In the genomic region with DNA sequence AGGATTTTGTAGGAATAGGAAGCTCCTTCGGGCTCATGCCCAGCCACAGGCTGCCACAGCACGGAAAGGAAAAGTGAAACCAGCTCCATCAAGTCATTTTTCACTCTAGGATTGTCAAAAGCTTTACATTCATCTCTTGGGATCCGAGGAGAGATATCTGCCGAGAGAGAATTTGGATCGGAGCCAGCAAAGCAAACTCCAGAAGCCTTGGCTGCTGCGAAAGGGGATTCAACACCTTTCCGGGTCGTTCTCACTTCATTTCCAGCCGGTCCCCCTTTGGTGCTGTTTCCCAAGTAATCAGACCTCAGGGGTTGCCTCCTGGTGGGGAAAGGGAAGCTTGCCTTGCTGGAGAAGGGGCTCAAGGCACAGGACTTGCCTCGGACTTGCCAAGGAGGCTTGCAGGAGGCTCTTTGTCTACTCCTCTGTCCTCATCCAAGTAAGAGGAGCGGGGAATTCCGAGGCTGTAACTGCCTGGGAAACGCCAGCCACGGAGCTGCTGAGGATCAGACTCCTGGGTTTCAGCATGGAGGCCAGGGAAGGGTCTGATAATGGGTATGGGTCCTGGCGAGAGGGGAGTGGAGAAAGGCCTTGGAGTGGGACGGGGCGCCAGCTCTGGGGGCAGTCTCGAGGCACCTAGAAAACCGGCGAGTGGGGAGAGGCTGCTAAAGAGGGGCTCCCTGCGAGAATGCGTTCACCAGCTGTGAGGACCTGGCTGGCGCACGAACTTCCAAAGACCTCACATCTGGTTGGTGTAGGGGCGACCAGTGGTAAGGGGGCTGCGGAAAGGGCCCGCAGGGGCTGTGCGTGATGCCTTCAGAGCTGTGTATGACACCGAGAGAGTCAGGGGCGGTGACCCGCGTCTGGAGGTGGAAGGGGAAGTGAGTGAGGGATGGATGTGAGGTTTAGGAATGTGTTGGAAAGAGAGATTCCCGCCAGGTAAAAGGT, we compare ENCODE assay signal across 7 cellular contexts. TPM values are rescaled to one million over a fixed set of nuclear protein-coding genes. Genes with fewer than 3 reads are reported as not detected.
DNase-seq lines count a peak whose midpoint lies in the region; ATAC-seq and FAIRE-seq lines count a peak whose summit lies in the region.

No MANE protein-coding gene starts in this region.

- peak overlapping the region; percentile 61 for H3K27ac Mint-ChIP-seq in activated T-helper 2 cell treated with anti-CD3 and anti-CD28 coated beads, Interferon-gamma antibody, Interleukin-2, Interleukin-4, amounts not matched to agents 10 μg/mL and 5 μg/mL and 100 μg/mL, durations not matched to agents 14 hours and 24 hours and 36 hours

- no peaks in the 10 kb centered on the region for H3K36me3 ChIP-seq in neuron (ENCODE audit: insufficient read depth, low read length)

- intact Hi-C loops in activated T-helper 2 cell treated with anti-CD3 and anti-CD28 coated beads, Interferon-gamma antibody, Interleukin-2, Interleukin-4, amounts not matched to agents 10 μg/mL and 5 μg/mL and 100 μg/mL, durations not matched to agents 14 hours and 24 hours and 36 hours (cut with micrococcal nuclease): no loop called here

- H3K4me3 ChIP-seq in neuron (ENCODE audit: low read length): peak overlapping the region; percentile 27

- peak overlapping the region; percentile 90 for H3K4me3 Mint-ChIP-seq in activated T-helper 2 cell treated with anti-CD3 and anti-CD28 coated beads, Interferon-gamma antibody, Interleukin-2, Interleukin-4, amounts not matched to agents 10 μg/mL and 5 μg/mL and 100 μg/mL, durations not matched to agents 14 hours and 24 hours and 36 hours (ENCODE audit: low read depth)

- no peaks in the 10 kb centered on the region for H3K9me3 Mint-ChIP-seq in activated T-helper 2 cell treated with anti-CD3 and anti-CD28 coated beads, Interferon-gamma antibody, Interleukin-2, Interleukin-4, amounts not matched to agents 10 μg/mL and 5 μg/mL and 100 μg/mL, durations not matched to agents 14 hours and 24 hours and 36 hours

- peaks cover 37% of the 10 kb centered on the region for H3K4me1 Mint-ChIP-seq in activated T-helper 2 cell treated with anti-CD3 and anti-CD28 coated beads, Interferon-gamma antibody, Interleukin-2, Interleukin-4, amounts not matched to agents 10 μg/mL and 5 μg/mL and 100 μg/mL, durations not matched to agents 14 hours and 24 hours and 36 hours (ENCODE audit: low read depth)

- H3K27me3 ChIP-seq in neuron (ENCODE audit: insufficient read depth, low read length): peaks cover 62% of the 10 kb centered on the region

- FAIRE-seq in frontal cortex (lab: Jason Lieb, UNC): no peak

- peaks cover 1% of the 10 kb centered on the region for H3K9me3 ChIP-seq in neuron (ENCODE audit: low read length)

- peaks cover 18% of the 10 kb centered on the region for H3K4me1 ChIP-seq in neuron (ENCODE audit: insufficient read depth, low read length)

- H3K27me3 Mint-ChIP-seq in activated T-helper 2 cell treated with anti-CD3 and anti-CD28 coated beads, Interferon-gamma antibody, Interleukin-2, Interleukin-4, amounts not matched to agents 10 μg/mL and 5 μg/mL and 100 μg/mL, durations not matched to agents 14 hours and 24 hours and 36 hours (ENCODE audit: low read depth): peaks cover 53% of the 10 kb centered on the region

- peaks cover 3% of the 10 kb centered on the region for H3K36me3 Mint-ChIP-seq in activated T-helper 2 cell treated with anti-CD3 and anti-CD28 coated beads, Interferon-gamma antibody, Interleukin-2, Interleukin-4, amounts not matched to agents 10 μg/mL and 5 μg/mL and 100 μg/mL, durations not matched to agents 14 hours and 24 hours and 36 hours (ENCODE audit: low read depth)

- DNase-seq in GM04504 (ENCODE audit: low read depth) (peak; percentile 21), NCI-H187 treated with DMSO at 0.1 percent for 48 hours (lab: John Stamatoyannopoulos, UW) (peak; percentile 30), frontal cortex (ENCODE audit: low spot score in 2 of 2) (peak; percentile 40 to 50), GOT3 (lab: John Stamatoyannopoulos, UW) (no peak)
- DNase-seq in activated T-helper 2 cell treated with anti-CD3 and anti-CD28 coated beads, Interferon-gamma antibody, Interleukin-2, Interleukin-4, amounts not matched to agents 10 μg/mL and 5 μg/mL and 100 μg/mL, durations not matched to agents 14 hours and 24 hours and 36 hours (ENCODE audit: low spot score): no peak

- ATAC-seq in GM19467 (IDR thresholded peaks at IDR 0.05; ENCODE audit: unreplicated experiment): no peak

- H2AFZ ChIP-seq in neuron (ENCODE audit: low read depth, low read length): peak overlapping the region; percentile 34

RNA-seq across cellular contexts. Expression of gene ETV7, which starts 0.7 kb away (rescaled TPM):
- 0.51 and 0.57 TPM in 2 replicates for total RNA-seq in activated T-helper 2 cell treated with anti-CD3 and anti-CD28 coated beads, Interferon-gamma antibody, Interleukin-2, Interleukin-4, amounts not matched to agents 10 μg/mL and 5 μg/mL and 100 μg/mL, durations not matched to agents 14 hours and 24 hours and 36 hours
- total RNA-seq in frontal cortex: not detected

RNA-seq across cellular contexts. Expression of gene BNIP5, which starts 50.1 kb away (rescaled TPM):
- total RNA-seq in activated T-helper 2 cell treated with anti-CD3 and anti-CD28 coated beads, Interferon-gamma antibody, Interleukin-2, Interleukin-4, amounts not matched to agents 10 μg/mL and 5 μg/mL and 100 μg/mL, durations not matched to agents 14 hours and 24 hours and 36 hours: not detected in 2 replicates
- under 0.01 TPM for total RNA-seq in frontal cortex

RNA-seq across cellular contexts. Expression of gene PXT1, which starts 55.9 kb away (rescaled TPM):
- total RNA-seq in activated T-helper 2 cell treated with anti-CD3 and anti-CD28 coated beads, Interferon-gamma antibody, Interleukin-2, Interleukin-4, amounts not matched to agents 10 μg/mL and 5 μg/mL and 100 μg/mL, durations not matched to agents 14 hours and 24 hours and 36 hours: 0.14 and 0.27 TPM in 2 replicates
- total RNA-seq in frontal cortex: not detected

RNA-seq across cellular contexts. Expression of gene KCTD20, which starts 56.0 kb away (rescaled TPM):
- 51.1 and 54.8 TPM in 2 replicates for total RNA-seq in activated T-helper 2 cell treated with anti-CD3 and anti-CD28 coated beads, Interferon-gamma antibody, Interleukin-2, Interleukin-4, amounts not matched to agents 10 μg/mL and 5 μg/mL and 100 μg/mL, durations not matched to agents 14 hours and 24 hours and 36 hours
- 68.1 TPM for total RNA-seq in frontal cortex

Comparison
In these comparisons a context has a peak if more than half of its experiments do, and no peak if none do; other contexts are left out.
1. DNase-seq: peak in GM04504 (single experiment), NCI-H187 treated with DMSO at 0.1 percent for 48 hours (single experiment) and frontal cortex (2 of 2); none in activated T-helper 2 cell treated with anti-CD3 and anti-CD28 coated beads, Interferon-gamma antibody, Interleukin-2, Interleukin-4, amounts not matched to agents 10 μg/mL and 5 μg/mL and 100 μg/mL, durations not matched to agents 14 hours and 24 hours and 36 hours (single experiment) and GOT3 (single experiment).